8 cellular contexts compared by ENCODE assay signal in the genomic region with DNA sequence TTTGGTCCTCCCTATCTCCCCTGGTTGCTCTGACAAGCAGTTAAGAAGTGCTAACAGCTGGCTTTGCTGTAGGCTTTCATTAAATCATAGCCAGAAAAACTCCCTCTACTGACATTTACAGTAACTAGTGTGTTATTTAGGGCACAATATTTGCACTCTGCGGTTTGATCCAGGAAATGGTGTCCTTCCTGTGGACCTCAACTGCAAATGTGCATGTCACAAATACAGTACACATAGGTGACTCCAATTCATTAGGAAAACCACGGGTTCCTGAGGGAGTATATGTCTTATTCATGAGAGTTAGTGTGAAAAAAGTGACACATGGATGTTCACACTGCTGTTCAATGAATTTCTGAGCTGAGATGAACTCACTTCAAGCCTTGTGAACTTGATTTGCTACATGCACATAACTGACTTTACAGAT.
DNase-seq lines count a peak whose midpoint lies in the region; ATAC-seq, FAIRE-seq and TF ChIP-seq lines count a peak whose summit lies in the region.

No MANE protein-coding gene starts in this region.

- peak; percentile 66 for FAIRE-seq in endometrium (lab: Jason Lieb, UNC)

- H3K27me3 ChIP-seq in PC-9 (ENCODE audit: insufficient read depth, low read depth) (no peaks in the 10 kb centered on the region), dorsolateral prefrontal cortex (no peaks in the 10 kb centered on the region)

- no TSS peak for BruUV-seq in PC-9 (replicated peaks; lab: Mats Ljungman, UMichigan)

- H3K27ac ChIP-seq in PC-9: peak overlapping the region; percentile 94
- H3K27ac ChIP-seq in dorsolateral prefrontal cortex: peak overlapping the region in 7 of 59 donors; percentile 8 to 38 (median 23)

- CTCF ChIA-PET in PC-9 (lab: Charles Lee): interaction anchor here (0.6 to 1.0 kb wide), 2 partner anchors 183 to 738 kb away, joined by 3 read pairs; no protein-coding TSS in a partner anchor

- no peak overlapping the region for H2AFZ ChIP-seq in PC-9

- H4K20me1 ChIP-seq in PC-9 (ENCODE audit: insufficient read depth): no peaks in the 10 kb centered on the region

- peak overlapping the region; percentile 72 for H3K4me2 ChIP-seq in PC-9

- peak overlapping the region; percentile 2; the same call in 1 of the 2 replicates for H3K4me3 ChIP-seq in PC-9
- no peak overlapping the region for H3K4me3 ChIP-seq in retinal pigment epithelial cell (ENCODE audit: low read length)
- no peak overlapping the region for H3K4me3 ChIP-seq in dorsolateral prefrontal cortex

- no peaks in the 10 kb centered on the region for H3K9me2 ChIP-seq in PC-9 (ENCODE audit: insufficient read depth)

- H3F3A ChIP-seq in PC-9 (ENCODE audit: insufficient read depth, low read depth): peaks cover 41% of the 10 kb centered on the region

- DNase-seq in Daoy (ENCODE audit: low read depth) (peak; percentile 84), PC-9 (peak; percentile 41 to 97), retinal pigment epithelial cell (ENCODE audit: low read depth) (no peak), dorsolateral prefrontal cortex (no peak), DMS79 treated with DMSO at 0.1 percent for 48 hours (lab: John Stamatoyannopoulos, UW) (no peak)

- H3K9me3 ChIP-seq in PC-9 (ENCODE audit: insufficient read depth, low read depth): peaks cover 10% of the 10 kb centered on the region; the same call in 1 of the 2 replicates

- TF ChIP-seq CTCF in PC-9 (conservative IDR thresholded peaks at IDR 0.05) (no peak), retinal pigment epithelial cell (conservative IDR thresholded peaks at IDR 0.05; ENCODE audit: low read depth, low read length) (peak; percentile 20), dorsolateral prefrontal cortex (IDR thresholded peaks at IDR 0.05 in 54 of 56, conservative IDR thresholded peaks at IDR 0.05 in 2 of 56; ENCODE audit: low read depth in 1 of 56, partially characterized antibody in 56 of 56) (no peak)

- peaks cover 20% of the 10 kb centered on the region; the same call in 1 of the 2 replicates for H3K36me3 ChIP-seq in PC-9 (ENCODE audit: low read depth)

- intact Hi-C loops in PC-9 (cut with micrococcal nuclease; ENCODE audit: unreplicated experiment): loop anchor here (1.0 to 5.0 kb wide), 6 partner anchors 34 to 283 kb away; no protein-coding TSS in a partner anchor
- intact Hi-C loops in dorsolateral prefrontal cortex (cut with DNase I): no loop called here

- peaks cover 73% of the 10 kb centered on the region for H3K79me2 ChIP-seq in PC-9 (ENCODE audit: low read depth)

- ATAC-seq in GM19395 (IDR thresholded peaks at IDR 0.05; ENCODE audit: unreplicated experiment) (peak; percentile 85), HG03378 (IDR thresholded peaks at IDR 0.05; ENCODE audit: unreplicated experiment) (peak; percentile 92)

- POLR2A ChIA-PET in PC-9 (lab: Charles Lee; ENCODE audit: unreplicated experiment): interaction anchor here (0.6 to 1.0 kb wide), 4 partner anchors 80 to 168 kb away, joined by 3 to 8 read pairs (median 6); no protein-coding TSS in a partner anchor

- peaks cover 50% of the 10 kb centered on the region for H3K4me1 ChIP-seq in PC-9 (replicated peaks; ENCODE audit: insufficient read depth)

Comparison
In these comparisons a context has a peak if more than half of its experiments do, and no peak if none do; other contexts are left out.
1. DNase-seq: peak in Daoy (single experiment) and PC-9 (2 of 2); none in retinal pigment epithelial cell (single experiment), dorsolateral prefrontal cortex (0 of 10) and DMS79 treated with DMSO at 0.1 percent for 48 hours (single experiment).